Comparison of ENCODE assay signal across 8 cellular contexts in genomic region chr5:80960531-80961375, GRCh38. TPM values are rescaled to one million over a fixed set of nuclear protein-coding genes. Genes with fewer than 3 reads are reported as not detected.
DNase-seq lines count a peak whose midpoint lies in the region; ATAC-seq and TF ChIP-seq lines count a peak whose summit lies in the region.

No MANE protein-coding gene starts in this region.

- H3K79me1 ChIP-seq in IMR-90 (ENCODE audit: low read depth in 1 of 2, low read length in 2 of 2): peaks cover 4 to 28% of the 10 kb centered on the region in 2 experiments

- H2BK5ac ChIP-seq in IMR-90 (ENCODE audit: low read depth, low read length, poor library complexity, severe bottlenecking): peak overlapping the region; percentile 69

- peak overlapping the region; percentile 43; the same call in 2 of the 3 replicates for H2BK15ac ChIP-seq in IMR-90 (ENCODE audit: low read depth, low read length)

- H3K27ac ChIP-seq in AG04450 (ENCODE audit: low read depth, low read length): peak overlapping the region; percentile 13
- H3K27ac ChIP-seq in IMR-90 (ENCODE audit: insufficient read depth, low read length): peak overlapping the region; percentile 86
- H3K27ac ChIP-seq in gastroesophageal sphincter: peak overlapping the region in 3 of 4 donors; percentile 59 to 81 (median 76)
- H3K27ac ChIP-seq in thoracic aorta: peak overlapping the region; percentile 22 to 67

- H3K36me3 Mint-ChIP-seq in activated T-helper 2 cell treated with anti-CD3 and anti-CD28 coated beads, Interferon-gamma antibody, Interleukin-2, Interleukin-4, amounts not matched to agents 10 μg/mL and 5 μg/mL and 100 μg/mL, durations not matched to agents 14 hours and 24 hours and 36 hours (ENCODE audit: low read depth): peaks cover 4% of the 10 kb centered on the region

- no peaks in the 10 kb centered on the region for H4K20me1 ChIP-seq in IMR-90 (ENCODE audit: insufficient read depth, low read length)

- TF ChIP-seq CTCF in AG04450 (IDR thresholded peaks at IDR 0.05; ENCODE audit: low read depth, low read length) (0 out of 2 replicates have a peak, but pooled peaks have one; percentile 4), IMR-90 (conservative IDR thresholded peaks at IDR 0.05; ENCODE audit: low read depth, low read length) (peak; percentile 30), gastroesophageal sphincter (IDR thresholded peaks at IDR 0.05) (peak in 1 of 4 experiments; percentile 23), thoracic aorta (IDR thresholded peaks at IDR 0.05) (no peak)

- no peaks in the 10 kb centered on the region for H3K27me3 ChIP-seq in AG04450 (ENCODE audit: control insufficient read depth, insufficient read depth, low read length)
- no peaks in the 10 kb centered on the region for H3K27me3 ChIP-seq in IMR-90 (ENCODE audit: control insufficient read depth, insufficient read depth, low read length)
- H3K27me3 ChIP-seq in gastroesophageal sphincter: peaks cover 57% of the 10 kb centered on the region
- H3K27me3 ChIP-seq in neuron (ENCODE audit: insufficient read depth, low read length): peaks cover 90% of the 10 kb centered on the region
- H3K27me3 ChIP-seq in thoracic aorta (replicated peaks; ENCODE audit: insufficient read depth): no peaks in the 10 kb centered on the region

- H2AFZ ChIP-seq in IMR-90 (replicated peaks; ENCODE audit: low read length, poor library complexity): peak overlapping the region; percentile 96
- H2AFZ ChIP-seq in neuron (ENCODE audit: low read depth, low read length): no peak overlapping the region

- H2BK120ac ChIP-seq in IMR-90 (ENCODE audit: low read depth, low read length): peak overlapping the region; percentile 90

- H3K9me3 ChIP-seq in AG04450 (ENCODE audit: control insufficient read depth, insufficient read depth, low read length) (no peaks in the 10 kb centered on the region), IMR-90 (ENCODE audit: control insufficient read depth, insufficient read depth, low read length) (no peaks in the 10 kb centered on the region), gastroesophageal sphincter (no peaks in the 10 kb centered on the region), neuron (ENCODE audit: low read length) (peaks cover 3% of the 10 kb centered on the region), thoracic aorta (no peaks in the 10 kb centered on the region)

- BruUV-seq in IMR-90 (replicated peaks; lab: Mats Ljungman, UMichigan): no TSS peak

- H3K4me3 ChIP-seq in AG04450 (ENCODE audit: low read depth, low read length) (peak overlapping the region; percentile 86), IMR-90 (ENCODE audit: insufficient read depth, low read depth, low read length) (peak overlapping the region; percentile 86), gastroesophageal sphincter (peak overlapping the region; percentile 2 to 54), neuron (ENCODE audit: low read length) (peak overlapping the region; percentile 36), thoracic aorta (peak overlapping the region; percentile 70)

- 0% methylated on average over 27 of the region's 84 CpGs; no CpG with 5 or more reads in 1 of the 2 experiments for WGBS in IMR-90 (ENCODE audit: extremely low coverage in 2 of 2, insufficient read length in 1 of 2), 2 experiments
- 4% methylated on average over 17 to 21 of the region's 84 CpGs for WGBS in gastroesophageal sphincter (ENCODE audit: low coverage in 1 of 2), 2 donors

- TF ChIP-seq POLR2A in IMR-90 (IDR thresholded peaks at IDR 0.05; ENCODE audit: low read depth, low read length) (no peak), gastroesophageal sphincter (IDR thresholded peaks at IDR 0.05) (no peak)

- CTCF ChIA-PET in AG04450 (lab: Charles Lee) (interaction anchor here (0.6 to 1.7 kb wide), 4 partner anchors 148 to 274 kb away, joined by 3 to 9 read pairs (median 4); no protein-coding TSS in a partner anchor), IMR-90 (lab: Yijun Ruan, JAX) (interaction anchor here (1.3 to 2.9 kb wide), 2 partner anchors 50 to 147 kb away, joined by 4 to 15 read pairs; no protein-coding TSS in a partner anchor)

- POLR2A ChIA-PET in AG04450 (lab: Yijun Ruan, JAX): no interaction called here
- POLR2A ChIA-PET in IMR-90 (lab: Charles Lee; ENCODE audit: unreplicated experiment): interaction anchor here (0.6 kb wide), 1 partner anchor 199 kb away, joined by 4 read pairs; no protein-coding TSS in a partner anchor

- peak overlapping the region; percentile 89 for H3K14ac ChIP-seq in IMR-90 (replicated peaks; ENCODE audit: low read depth, low read length)

- TF ChIP-seq RAD21 in IMR-90 (IDR thresholded peaks at IDR 0.05; ENCODE audit: low read length): no peak; the same call in 1 of the 2 replicates

- intact Hi-C loops in IMR-90 (cut with micrococcal nuclease): loop anchor here (1.0 to 10.0 kb wide), 6 partner anchors 107 to 334 kb away; no protein-coding TSS in a partner anchor
- intact Hi-C loops in activated T-helper 2 cell treated with anti-CD3 and anti-CD28 coated beads, Interferon-gamma antibody, Interleukin-2, Interleukin-4, amounts not matched to agents 10 μg/mL and 5 μg/mL and 100 μg/mL, durations not matched to agents 14 hours and 24 hours and 36 hours (cut with micrococcal nuclease): loop anchor here (1.0 to 10.0 kb wide), 7 partner anchors 73 to 342 kb away; partner anchors contain the start of gene ZCCHC9

- H4K8ac ChIP-seq in IMR-90 (ENCODE audit: low read depth in 2 of 2, low read length in 2 of 2): peak overlapping the region; percentile 46 to 67

- no peak for DNase-seq in AG04450 (ENCODE audit: low read depth, low spot score)
- DNase-seq in IMR-90: peak; percentile 21
- DNase-seq in activated T-helper 2 cell treated with anti-CD3 and anti-CD28 coated beads, Interferon-gamma antibody, Interleukin-2, Interleukin-4, amounts not matched to agents 10 μg/mL and 5 μg/mL and 100 μg/mL, durations not matched to agents 14 hours and 24 hours and 36 hours (ENCODE audit: low spot score): peak; percentile 30
- DNase-seq in thoracic aorta (ENCODE audit: low spot score): no peak

- peaks cover 6% of the 10 kb centered on the region for H3K27me3 Mint-ChIP-seq in activated T-helper 2 cell treated with anti-CD3 and anti-CD28 coated beads, Interferon-gamma antibody, Interleukin-2, Interleukin-4, amounts not matched to agents 10 μg/mL and 5 μg/mL and 100 μg/mL, durations not matched to agents 14 hours and 24 hours and 36 hours (ENCODE audit: low read depth)

- H3K18ac ChIP-seq in IMR-90 (ENCODE audit: low read depth, low read length): peak overlapping the region; percentile 42

- TF ChIP-seq EP300 in gastroesophageal sphincter (IDR thresholded peaks at IDR 0.05): no peak

- H3K9me1 ChIP-seq in IMR-90 (ENCODE audit: insufficient read depth, low read length): peaks cover 7% of the 10 kb centered on the region

- peaks cover 55% of the 10 kb centered on the region for H3K4me1 Mint-ChIP-seq in activated T-helper 2 cell treated with anti-CD3 and anti-CD28 coated beads, Interferon-gamma antibody, Interleukin-2, Interleukin-4, amounts not matched to agents 10 μg/mL and 5 μg/mL and 100 μg/mL, durations not matched to agents 14 hours and 24 hours and 36 hours (ENCODE audit: low read depth)

- H2AK5ac ChIP-seq in IMR-90 (ENCODE audit: low read depth, low read length): peak overlapping the region; percentile 66; the same call in 1 of the 2 replicates

- peaks cover 7% of the 10 kb centered on the region; the same call in 1 of the 2 replicates for H3K4me1 ChIP-seq in IMR-90 (ENCODE audit: control insufficient read depth, insufficient read depth, low read length)
- peaks cover 0 to 16% (median 0%) of the 10 kb centered on the region in 3 donors for H3K4me1 ChIP-seq in gastroesophageal sphincter
- H3K4me1 ChIP-seq in neuron (ENCODE audit: insufficient read depth, low read length): peaks cover 3% of the 10 kb centered on the region
- peaks cover 0 to 6% of the 10 kb centered on the region in 2 donors for H3K4me1 ChIP-seq in thoracic aorta (ENCODE audit: control insufficient read depth in 1 of 2, low read depth in 2 of 2)

- in situ Hi-C loops in IMR-90 (cut with MboI; ENCODE audit: low sequenced_read_pairs): no loop called here

- H3K36me3 ChIP-seq in IMR-90 (ENCODE audit: control insufficient read depth, insufficient read depth, low read length) (no peaks in the 10 kb centered on the region), gastroesophageal sphincter (no peaks in the 10 kb centered on the region), neuron (ENCODE audit: insufficient read depth, low read length) (no peaks in the 10 kb centered on the region), thoracic aorta (no peaks in the 10 kb centered on the region)

- H3K4ac ChIP-seq in IMR-90 (ENCODE audit: low read depth, low read length): peak overlapping the region; percentile 90

- dilution Hi-C loops in IMR-90 (cut with HindIII; ENCODE audit: low sequenced_read_pairs, unreplicated experiment): no loop called here

- H3K56ac ChIP-seq in IMR-90 (ENCODE audit: extremely low read depth, insufficient read depth, low read length): peak overlapping the region; percentile 95

- ATAC-seq in IMR-90 (ENCODE audit: low read depth): peak; percentile 70
- ATAC-seq in gastroesophageal sphincter: peak; percentile 65
- ATAC-seq in thoracic aorta (ENCODE audit: insufficient number of reproducible peaks, low FRiP score, low read depth): no peak
- no peak for ATAC-seq in HG03354 (IDR thresholded peaks at IDR 0.05; ENCODE audit: poor library complexity, severe bottlenecking, unreplicated experiment)
- ATAC-seq in HG03442 (IDR thresholded peaks at IDR 0.05; ENCODE audit: unreplicated experiment): no peak

- H3K4me2 ChIP-seq in IMR-90 (ENCODE audit: low read depth, low read length): peak overlapping the region; percentile 94

- peak overlapping the region; percentile 93 for H3K23ac ChIP-seq in IMR-90 (ENCODE audit: low read depth, low read length)

- H2BK20ac ChIP-seq in IMR-90 (ENCODE audit: low read depth, low read length): peak overlapping the region; percentile 54

- peak overlapping the region; percentile 81 for H4K91ac ChIP-seq in IMR-90 (ENCODE audit: insufficient read depth, low read depth, low read length)

- peak overlapping the region; percentile 91 for H2AK9ac ChIP-seq in IMR-90 (replicated peaks; ENCODE audit: low read depth, low read length, poor library complexity)

- peak overlapping the region; percentile 8 for H4K5ac ChIP-seq in IMR-90 (ENCODE audit: low read depth, low read length)

- peak overlapping the region; percentile 83 for H3K27ac Mint-ChIP-seq in activated T-helper 2 cell treated with anti-CD3 and anti-CD28 coated beads, Interferon-gamma antibody, Interleukin-2, Interleukin-4, amounts not matched to agents 10 μg/mL and 5 μg/mL and 100 μg/mL, durations not matched to agents 14 hours and 24 hours and 36 hours

- H3K9ac ChIP-seq in IMR-90 (ENCODE audit: low read depth, low read length): peak overlapping the region; percentile 84

- peak overlapping the region; percentile 89 for H3K4me3 Mint-ChIP-seq in activated T-helper 2 cell treated with anti-CD3 and anti-CD28 coated beads, Interferon-gamma antibody, Interleukin-2, Interleukin-4, amounts not matched to agents 10 μg/mL and 5 μg/mL and 100 μg/mL, durations not matched to agents 14 hours and 24 hours and 36 hours (ENCODE audit: low read depth)

- no peaks in the 10 kb centered on the region for H3K9me3 Mint-ChIP-seq in activated T-helper 2 cell treated with anti-CD3 and anti-CD28 coated beads, Interferon-gamma antibody, Interleukin-2, Interleukin-4, amounts not matched to agents 10 μg/mL and 5 μg/mL and 100 μg/mL, durations not matched to agents 14 hours and 24 hours and 36 hours

RNA-seq across cellular contexts. Expression of gene RASGRF2, which starts 0.6 kb away (rescaled TPM):
- polyA plus RNA-seq in AG04450 (2011; rRNA removed): 18.1 and 19.5 TPM in 2 replicates
- 29.5 and 31.6 TPM in 2 replicates for polyA minus RNA-seq in AG04450 (2011; rRNA and poly(A)+ RNA removed)
- total RNA-seq in IMR-90 (2012; rRNA removed): 5.0 and 5.3 TPM in 2 replicates
- polyA plus RNA-seq in IMR-90 (2012; rRNA removed): 2.9 and 3.0 TPM in 2 replicates
- polyA plus RNA-seq in IMR-90 (2012; cell fraction: cytosol; rRNA removed): 1.1 and 1.3 TPM in 2 replicates
- polyA plus RNA-seq in IMR-90 (2012; cell fraction: nucleus; rRNA removed; ENCODE audit: low replicate concordance): 2.3 and 7.5 TPM in 2 replicates
- 16.1 and 19.4 TPM in 2 replicates for total RNA-seq in activated T-helper 2 cell treated with anti-CD3 and anti-CD28 coated beads, Interferon-gamma antibody, Interleukin-2, Interleukin-4, amounts not matched to agents 10 μg/mL and 5 μg/mL and 100 μg/mL, durations not matched to agents 14 hours and 24 hours and 36 hours
- 1 to 10 TPM; 3.8 to 9.1 (median 5.3) TPM for total RNA-seq in gastroesophageal sphincter
- 10 to 100 TPM in 1 of 2 donors, 1 to 10 TPM in 1; 6.9 to 13.9 TPM for total RNA-seq in thoracic aorta

Comparison
In these comparisons a context has a peak if more than half of its experiments do, and no peak if none do; other contexts are left out.
1. DNase-seq: peak in IMR-90 (single experiment) and activated T-helper 2 cell treated with anti-CD3 and anti-CD28 coated beads, Interferon-gamma antibody, Interleukin-2, Interleukin-4, amounts not matched to agents 10 μg/mL and 5 μg/mL and 100 μg/mL, durations not matched to agents 14 hours and 24 hours and 36 hours (single experiment); none in AG04450 (single experiment) and thoracic aorta (single experiment).
2. H3K27ac ChIP-seq: peak in every context shown above with its lines; median percentile 86 in IMR-90; 76 in gastroesophageal sphincter; 44 in thoracic aorta; 13 in AG04450.
3. H3K4me3 ChIP-seq: peak in every context shown above with its lines; median percentile 86 in AG04450; 86 in IMR-90; 70 in thoracic aorta; 36 in neuron; 28 in gastroesophageal sphincter.
4. ATAC-seq: peak in IMR-90 (single experiment) and gastroesophageal sphincter (single experiment); none in thoracic aorta (single experiment), HG03354 (single experiment) and HG03442 (single experiment).